15 cellular contexts compared by ENCODE assay signal in the genomic region with DNA sequence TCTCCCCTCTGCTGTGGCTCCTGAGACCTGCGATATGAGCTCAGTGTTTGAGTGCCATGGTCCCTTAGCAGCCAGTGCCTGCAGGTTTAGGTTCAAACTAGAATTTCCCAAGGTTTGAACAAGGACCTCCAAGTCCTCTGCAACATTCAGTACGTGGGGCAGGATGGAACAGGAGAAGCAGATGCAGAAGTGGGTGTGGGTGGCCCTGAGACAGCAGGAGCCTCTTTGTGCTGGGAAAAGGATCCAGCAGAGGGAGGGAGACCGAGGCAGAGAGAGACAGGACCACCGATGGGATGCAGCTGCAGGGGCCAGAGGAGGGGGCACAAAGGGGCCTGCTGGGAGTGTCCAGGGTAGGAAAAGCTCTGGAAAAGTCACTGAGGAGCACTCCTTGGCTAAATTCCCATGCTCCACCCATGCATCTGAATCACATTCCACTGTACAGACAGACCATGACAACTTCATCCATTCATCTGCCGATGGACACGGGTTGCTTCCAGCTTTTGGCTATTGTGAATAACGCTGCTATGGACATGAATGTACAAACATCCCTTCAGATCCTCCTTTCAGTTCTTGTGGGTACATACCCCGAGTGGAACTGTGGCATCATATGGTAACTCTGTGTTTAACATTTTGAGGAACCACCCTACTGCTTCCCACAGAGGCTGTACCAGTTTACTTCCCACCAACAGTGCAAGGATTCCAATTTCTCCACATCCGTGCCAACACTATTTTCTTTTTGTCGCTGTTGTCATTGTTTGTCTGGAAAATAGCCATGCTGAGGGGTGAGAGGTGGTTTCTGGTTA. TPM values are rescaled to one million over a fixed set of nuclear protein-coding genes. Genes with fewer than 3 reads are reported as not detected.
DNase-seq lines count a peak whose midpoint lies in the region; ATAC-seq, FAIRE-seq and TF ChIP-seq lines count a peak whose summit lies in the region.
"Had no signal": no experiment of that assay in that cellular context is flagged by ENCODE, and none has a peak within 500 bp of the region (broad histone marks: within the 10 kb centered on the region; RNA-seq: fewer than 3 reads in every experiment).

No MANE protein-coding gene starts in this region.

- no peaks in the 10 kb centered on the region for H3K27me3 ChIP-seq in astrocyte (ENCODE audit: insufficient read depth, low read length)

- no peak for TF ChIP-seq CTCF in astrocyte (IDR thresholded peaks at IDR 0.05; ENCODE audit: insufficient read depth, low read depth, low read length)
- TF ChIP-seq CTCF in natural killer cell (IDR thresholded peaks at IDR 0.05), result no peak
- TF ChIP-seq CTCF in type B pancreatic cell (conservative IDR thresholded peaks at IDR 0.05), result no peak

- intact Hi-C loops in natural killer cell (cut with micrococcal nuclease), result no loop called here

- H3K4me3 Mint-ChIP-seq in T-helper 2 cell treated with Interferon-gamma antibody and Interleukin-4, amounts not matched to agents 5 μg/mL and 100 μg/mL, for 36 hours, result no peak overlapping the region
- no peak overlapping the region for H3K4me3 Mint-ChIP-seq in astrocyte (ENCODE audit: unreplicated experiment)
- H3K4me3 Mint-ChIP-seq in natural killer cell, result no peak overlapping the region
- no peak overlapping the region for H3K4me3 Mint-ChIP-seq in type B pancreatic cell

- no peaks in the 10 kb centered on the region for H3K9me3 ChIP-seq in astrocyte (ENCODE audit: insufficient read depth, low read depth, low read length)

- H3K36me3 ChIP-seq in astrocyte (ENCODE audit: insufficient read depth, low read length), result no peaks in the 10 kb centered on the region

- H3K4me1 Mint-ChIP-seq in T-helper 2 cell treated with Interferon-gamma antibody and Interleukin-4, amounts not matched to agents 5 μg/mL and 100 μg/mL, for 36 hours (ENCODE audit: low read depth), result peaks cover 39% of the 10 kb centered on the region
- H3K4me1 Mint-ChIP-seq in astrocyte (ENCODE audit: low read depth, unreplicated experiment) (no peaks in the 10 kb centered on the region), natural killer cell (peaks cover 32 to 58% of the 10 kb centered on the region in 2 donors), type B pancreatic cell (ENCODE audit: unreplicated experiment) (peaks cover 5% of the 10 kb centered on the region)

- no peak overlapping the region for H2AFZ ChIP-seq in astrocyte (ENCODE audit: low read depth, low read length)

- H3K27ac ChIP-seq in astrocyte (ENCODE audit: low read depth, low read length), result no peak overlapping the region

- H3K79me2 ChIP-seq in astrocyte (ENCODE audit: insufficient read depth, low read length), result no peaks in the 10 kb centered on the region

- no peak overlapping the region for H3K4me3 ChIP-seq in astrocyte (ENCODE audit: insufficient read depth, low read depth, low read length)
- H3K4me3 ChIP-seq: smooth muscle cell had no signal

- no peak for FAIRE-seq in astrocyte (lab: Jason Lieb, UNC)
- FAIRE-seq: A204.1, kidney, urothelium cell line had no signal

- H3K27ac Mint-ChIP-seq in T-helper 2 cell treated with Interferon-gamma antibody and Interleukin-4, amounts not matched to agents 5 μg/mL and 100 μg/mL, for 36 hours, result peak overlapping the region; percentile 36
- H3K27ac Mint-ChIP-seq in astrocyte (ENCODE audit: unreplicated experiment) (no peak overlapping the region), natural killer cell (peak overlapping the region; percentile 34 to 53), type B pancreatic cell (no peak overlapping the region)

- no peaks in the 10 kb centered on the region for H3K9me3 Mint-ChIP-seq in T-helper 2 cell treated with Interferon-gamma antibody and Interleukin-4, amounts not matched to agents 5 μg/mL and 100 μg/mL, for 36 hours
- H3K9me3 Mint-ChIP-seq in astrocyte (ENCODE audit: unreplicated experiment), result no peaks in the 10 kb centered on the region
- no peaks in the 10 kb centered on the region for H3K9me3 Mint-ChIP-seq in natural killer cell
- H3K9me3 Mint-ChIP-seq in type B pancreatic cell, result no peaks in the 10 kb centered on the region

- no peak overlapping the region for H3K4me2 ChIP-seq in astrocyte (ENCODE audit: low read length)
- H3K4me2 ChIP-seq: smooth muscle cell had no signal

- H3K4me1 ChIP-seq in astrocyte (ENCODE audit: insufficient read depth, low read length), result no peaks in the 10 kb centered on the region

- H4K20me1 ChIP-seq in astrocyte (ENCODE audit: insufficient read depth, low read length), result no peaks in the 10 kb centered on the region

- no peaks in the 10 kb centered on the region for H3K27me3 Mint-ChIP-seq in T-helper 2 cell treated with Interferon-gamma antibody and Interleukin-4, amounts not matched to agents 5 μg/mL and 100 μg/mL, for 36 hours (ENCODE audit: low read depth)
- H3K27me3 Mint-ChIP-seq in astrocyte (ENCODE audit: low read depth, unreplicated experiment) (peaks cover 50% of the 10 kb centered on the region), natural killer cell (ENCODE audit: low read depth in 2 of 2) (no peaks in the 10 kb centered on the region), type B pancreatic cell (peaks cover 3% of the 10 kb centered on the region)

- ATAC-seq in natural killer cell, result no peak
- ATAC-seq in HG02852 (IDR thresholded peaks at IDR 0.05; ENCODE audit: unreplicated experiment), result no peak
- no peak for ATAC-seq in HG03469 (IDR thresholded peaks at IDR 0.05; ENCODE audit: unreplicated experiment)

- peaks cover 68% of the 10 kb centered on the region for H3K36me3 Mint-ChIP-seq in T-helper 2 cell treated with Interferon-gamma antibody and Interleukin-4, amounts not matched to agents 5 μg/mL and 100 μg/mL, for 36 hours (ENCODE audit: low read depth)
- no peaks in the 10 kb centered on the region for H3K36me3 Mint-ChIP-seq in astrocyte (ENCODE audit: low read depth, unreplicated experiment)
- H3K36me3 Mint-ChIP-seq in natural killer cell, result no peaks in the 10 kb centered on the region
- H3K36me3 Mint-ChIP-seq in type B pancreatic cell, result no peaks in the 10 kb centered on the region

- H3K9ac ChIP-seq in astrocyte (ENCODE audit: low read length), result no peak overlapping the region

- DNase-seq in T-helper 2 cell treated with Interferon-gamma antibody and Interleukin-4, amounts not matched to agents 5 μg/mL and 100 μg/mL, for 36 hours (ENCODE audit: low spot score), result no peak
- no peak for DNase-seq in T-helper 2 cell
- DNase-seq in EH (ENCODE audit: low read depth), result peak; percentile 4
- peak; percentile 4 for DNase-seq in astrocyte (ENCODE audit: low read depth)
- DNase-seq in natural killer cell, result no peak
- no peak for DNase-seq in type B pancreatic cell (ENCODE audit: extremely low spot score, unreplicated experiment)
- DNase-seq: activated CD4-positive, alpha-beta T cell treated with anti-CD3 and anti-CD28 coated beads, Interleukin-2, amount 50 U/mL, for 1 hour; EL; kidney had no signal

RNA-seq across cellular contexts. Expression of a gene that starts 26.7 kb away (rescaled TPM):
- total RNA-seq in astrocyte (not detected in 2 replicates), natural killer cell (1 to 10 TPM; 1.2 to 2.1 (median 1.8) TPM), type B pancreatic cell (ENCODE audit: low replicate concordance) (1.5 and 3.8 TPM in 2 replicates)
- total RNA-seq: glomerular endothelial cell, smooth muscle cell had no signal

Comparison
In these comparisons a context has a peak if more than half of its experiments do, and no peak if none do; other contexts are left out.
1. DNase-seq: peak in EH (single experiment) and astrocyte (single experiment); none in T-helper 2 cell treated with Interferon-gamma antibody and Interleukin-4, amounts not matched to agents 5 μg/mL and 100 μg/mL, for 36 hours (single experiment), T-helper 2 cell (0 of 5), natural killer cell (single experiment) and type B pancreatic cell (single experiment).
2. H3K27ac Mint-ChIP-seq: peak in T-helper 2 cell treated with Interferon-gamma antibody and Interleukin-4, amounts not matched to agents 5 μg/mL and 100 μg/mL, for 36 hours (single experiment) and natural killer cell (2 of 2); none in astrocyte (single experiment) and type B pancreatic cell (single experiment).